In genomic region chr14:104044016-104044415, GRCh38 we compare ENCODE assay signal across 25 cellular contexts. TPM values are rescaled to one million over a fixed set of nuclear protein-coding genes. Genes with fewer than 3 reads are reported as not detected.
DNase-seq lines count a peak whose midpoint lies in the region; ATAC-seq and TF ChIP-seq lines count a peak whose summit lies in the region.
"Had no signal": no experiment of that assay in that cellular context is flagged by ENCODE, and none has a peak within 500 bp of the region (broad histone marks: within the 10 kb centered on the region; RNA-seq: fewer than 3 reads in every experiment).

No MANE protein-coding gene starts in this region.

- H3K23ac ChIP-seq in mesenchymal stem cell (ENCODE audit: low read length in 2 of 2): no peak overlapping the region

- H3K36me3 ChIP-seq in HEK293 (ENCODE audit: control insufficient read depth in 2 of 2, insufficient read depth in 1 of 2, low read length in 2 of 2): no peaks in the 10 kb centered on the region
- H3K36me3 ChIP-seq in Panc1 (ENCODE audit: control insufficient read depth, insufficient read depth, low read length): no peaks in the 10 kb centered on the region
- no peaks in the 10 kb centered on the region for H3K36me3 ChIP-seq in mesenchymal stem cell (ENCODE audit: control insufficient read depth in 1 of 2, insufficient read depth in 2 of 2, low read depth in 1 of 2, low read length in 2 of 2)
- H3K36me3 ChIP-seq in tibial nerve: no peaks in the 10 kb centered on the region
- no peaks in the 10 kb centered on the region for H3K36me3 ChIP-seq in lower lobe of right lung
- H3K36me3 ChIP-seq: BE2C had no signal

- H2BK12ac ChIP-seq in mesenchymal stem cell (ENCODE audit: low read length in 2 of 2): no peak overlapping the region

- no peak for TF ChIP-seq CTCF in HEK293 (tag by site-specific recombination; IDR thresholded peaks at IDR 0.05)
- no peak for TF ChIP-seq CTCF in Panc1 (IDR thresholded peaks at IDR 0.05)
- no peak for TF ChIP-seq CTCF in type B pancreatic cell (conservative IDR thresholded peaks at IDR 0.05)
- TF ChIP-seq CTCF in tibial nerve (IDR thresholded peaks at IDR 0.05): no peak
- no peak for TF ChIP-seq CTCF in lower lobe of right lung (IDR thresholded peaks at IDR 0.05)

- intact Hi-C loops in Panc1 (cut with micrococcal nuclease; ENCODE audit: unreplicated experiment): no loop called here
- intact Hi-C loops in lower lobe of right lung (cut with DNase I): no loop called here

- ATAC-seq in Panc1 (0 out of 2 replicates have a peak, but pooled peaks have one; percentile 34), lower lobe of right lung (no peak), T-cell (replicated peaks in 1 of 4) (no peak)
- ATAC-seq: A549, GM23338, HCT116 had no signal

- no peak overlapping the region for H3K4me2 ChIP-seq in mesenchymal stem cell (ENCODE audit: low read length, poor library complexity, severe bottlenecking)
- H3K4me2 ChIP-seq: A549; BLaER1 treated with 17β-estradiol and CSF1 and Interleukin-3, amounts not matched to agents 10 nM and 100 nM; GM23338 had no signal

- H3K4me1 ChIP-seq in HEK293 (ENCODE audit: control insufficient read depth, insufficient read depth, low read length): no peaks in the 10 kb centered on the region
- no peaks in the 10 kb centered on the region for H3K4me1 ChIP-seq in Panc1 (ENCODE audit: control insufficient read depth, insufficient read depth, low read length)
- peaks cover 2% of the 10 kb centered on the region for H3K4me1 ChIP-seq in mesenchymal stem cell (ENCODE audit: control insufficient read depth, insufficient read depth, low read depth, low read length)
- H3K4me1 ChIP-seq in tibial nerve: no peaks in the 10 kb centered on the region
- H3K4me1 ChIP-seq in lower lobe of right lung: no peaks in the 10 kb centered on the region
- H3K4me1 ChIP-seq: A549, BE2C had no signal

- H2AFZ ChIP-seq in mesenchymal stem cell (ENCODE audit: low read depth, low read length): no peak overlapping the region
- H2AFZ ChIP-seq: GM23338 had no signal

- H2BK5ac ChIP-seq in mesenchymal stem cell (ENCODE audit: low read depth, low read length, poor library complexity, severe bottlenecking): no peak overlapping the region

- no peak overlapping the region for H3K27ac ChIP-seq in HEK293 (ENCODE audit: extremely low read depth, low read depth, low read length)
- H3K27ac ChIP-seq in Panc1 (ENCODE audit: low read length): no peak overlapping the region
- no peak overlapping the region for H3K27ac ChIP-seq in mesenchymal stem cell (ENCODE audit: low read length, poor library complexity, severe bottlenecking)
- H3K27ac ChIP-seq in tibial nerve: no peak overlapping the region
- no peak overlapping the region for H3K27ac ChIP-seq in lower lobe of right lung
- H3K27ac ChIP-seq: A549; BLaER1 treated with 17β-estradiol and CSF1 and Interleukin-3, amounts not matched to agents 10 nM and 100 nM had no signal

- no peak overlapping the region for H2BK120ac ChIP-seq in mesenchymal stem cell (ENCODE audit: low read depth, low read length)

- DNase-seq in Panc1 (ENCODE audit: low read depth, low spot score) (no peak), mesenchymal stem cell (no peak), type B pancreatic cell (ENCODE audit: extremely low spot score, unreplicated experiment) (no peak), tibial nerve (ENCODE audit: low spot score in 2 of 2) (no peak), lower lobe of right lung (no peak), T-cell (no peak)
- DNase-seq: 8988T; ACHN; AML-193; BE2C; CD4-positive, alpha-beta T cell; CD8-positive, alpha-beta memory T cell; DMS 273 treated with DMSO at 0.1 percent for 48 hours; DMS79; GF-D8; H9; HFFc6 had no signal

- H2BK15ac ChIP-seq in mesenchymal stem cell (ENCODE audit: low read depth, poor library complexity, severe bottlenecking): no peak overlapping the region

- no peaks in the 10 kb centered on the region for H3K9me3 ChIP-seq in HEK293 (ENCODE audit: control insufficient read depth, insufficient read depth, low read depth, low read length)
- H3K9me3 ChIP-seq in Panc1 (ENCODE audit: control insufficient read depth, insufficient read depth, low read depth, low read length): no peaks in the 10 kb centered on the region
- no peaks in the 10 kb centered on the region for H3K9me3 ChIP-seq in mesenchymal stem cell (ENCODE audit: control insufficient read depth, low read length)
- H3K9me3 ChIP-seq in tibial nerve: peaks cover 0 to 6% (median 0%) of the 10 kb centered on the region in 4 donors
- H3K9me3 ChIP-seq in lower lobe of right lung: no peaks in the 10 kb centered on the region
- H3K9me3 ChIP-seq: A549; BE2C; BLaER1 treated with 17β-estradiol and CSF1 and Interleukin-3, amounts not matched to agents 10 nM and 100 nM had no signal

- H3K4me3 Mint-ChIP-seq in type B pancreatic cell (no peak overlapping the region), T-cell (no peak overlapping the region)
- H3K4me3 Mint-ChIP-seq: CD14-positive monocyte; CD4-positive, alpha-beta T cell; CD8-positive, alpha-beta memory T cell; GM23338; H9; HFFc6 had no signal

- BruUV-seq in Panc1 (replicated peaks; lab: Mats Ljungman, UMichigan): no TSS peak

- H3K36me3 Mint-ChIP-seq in type B pancreatic cell (no peaks in the 10 kb centered on the region), T-cell (no peaks in the 10 kb centered on the region)
- H3K36me3 Mint-ChIP-seq: CD8-positive, alpha-beta memory T cell had no signal

- H3K27me3 Mint-ChIP-seq in type B pancreatic cell (peaks cover 18% of the 10 kb centered on the region), T-cell (peaks cover 40 to 41% of the 10 kb centered on the region in 2 donors)

- H3K4me1 Mint-ChIP-seq in type B pancreatic cell (ENCODE audit: unreplicated experiment) (peaks cover under 1% of the 10 kb centered on the region), T-cell (no peaks in the 10 kb centered on the region)
- H3K4me1 Mint-ChIP-seq: CD14-positive monocyte; CD8-positive, alpha-beta memory T cell; GM23338; H9 had no signal

- no peak overlapping the region for H3K14ac ChIP-seq in mesenchymal stem cell (ENCODE audit: low read length in 2 of 2)

- WGBS in mesenchymal stem cell: 82% methylated on average over 6 of the region's 6 CpGs
- 90 to 93% methylated on average over 5 to 6 of the region's 6 CpGs for WGBS in tibial nerve, 2 donors

- peak overlapping the region; percentile 27 for H4K91ac ChIP-seq in mesenchymal stem cell (ENCODE audit: low read length)

- CTCF ChIA-PET in HEK293 (lab: Yijun Ruan, JAX) (no interaction called here), Panc1 (lab: Charles Lee) (no interaction called here), T-cell (lab: Charles Lee) (no interaction called here)

- H2AK5ac ChIP-seq in mesenchymal stem cell (ENCODE audit: low read length, severe bottlenecking): no peak overlapping the region

- in situ Hi-C loops in Panc1 (cut with HindIII; ENCODE audit: low pct_unique_long_range_greater_than_20kb, low sequenced_read_pairs): no loop called here

- POLR2A ChIA-PET in HEK293 (lab: Yijun Ruan, JAX) (no interaction called here), Panc1 (lab: Charles Lee) (no interaction called here), T-cell (lab: Charles Lee) (no interaction called here)

- 0 out of 2 replicates have a peak, but pooled peaks cover 2% of the 10 kb centered on the region for H3K27me3 ChIP-seq in Panc1 (ENCODE audit: control insufficient read depth, insufficient read depth, low read length)
- H3K27me3 ChIP-seq in mesenchymal stem cell (ENCODE audit: control insufficient read depth in 1 of 2, insufficient read depth in 1 of 2, low read length in 2 of 2): peaks cover 4 to 37% of the 10 kb centered on the region in 2 experiments
- peaks cover 0 to 19% of the 10 kb centered on the region in 2 donors for H3K27me3 ChIP-seq in tibial nerve
- peaks cover 16% of the 10 kb centered on the region for H3K27me3 ChIP-seq in lower lobe of right lung (ENCODE audit: low read depth)
- H3K27me3 ChIP-seq: BE2C; BLaER1 treated with 17β-estradiol and CSF1 and Interleukin-3, amounts not matched to agents 10 nM and 100 nM had no signal

- H3K9ac ChIP-seq in mesenchymal stem cell (ENCODE audit: low read length): no peak overlapping the region
- H3K9ac ChIP-seq: BLaER1 treated with 17β-estradiol and CSF1 and Interleukin-3, amounts not matched to agents 10 nM and 100 nM had no signal

- no peak overlapping the region for H3K4me3 ChIP-seq in HEK293 (ENCODE audit: low read depth, low read length)
- H3K4me3 ChIP-seq in Panc1 (ENCODE audit: low read depth in 2 of 2, low read length in 2 of 2): no peak overlapping the region
- H3K4me3 ChIP-seq in mesenchymal stem cell (ENCODE audit: insufficient read depth in 1 of 2, low read depth in 1 of 2, low read length in 2 of 2): no peak overlapping the region
- no peak overlapping the region for H3K4me3 ChIP-seq in tibial nerve
- no peak overlapping the region for H3K4me3 ChIP-seq in lower lobe of right lung
- H3K4me3 ChIP-seq: A549; BLaER1 treated with 17β-estradiol and CSF1 and Interleukin-3, amounts not matched to agents 10 nM and 100 nM; GM23338 had no signal

- no peak overlapping the region for H4K8ac ChIP-seq in mesenchymal stem cell (ENCODE audit: low read length)

- H3K27ac Mint-ChIP-seq in type B pancreatic cell: peak overlapping the region; percentile 11
- no peak overlapping the region for H3K27ac Mint-ChIP-seq in T-cell
- H3K27ac Mint-ChIP-seq: CD4-positive, alpha-beta T cell; GM23338; H9; HFFc6 had no signal

- no peak for TF ChIP-seq EP300 in tibial nerve (IDR thresholded peaks at IDR 0.05)

- no peak overlapping the region for H3K4ac ChIP-seq in mesenchymal stem cell (ENCODE audit: low read depth in 1 of 2, low read length in 2 of 2)

- TF ChIP-seq POLR2A in tibial nerve (IDR thresholded peaks at IDR 0.05): no peak

- no peak overlapping the region for H3K18ac ChIP-seq in mesenchymal stem cell (ENCODE audit: low read depth in 1 of 2, low read length in 2 of 2)

- no peaks in the 10 kb centered on the region for H3K9me3 Mint-ChIP-seq in type B pancreatic cell
- H3K9me3 Mint-ChIP-seq in T-cell: no peaks in the 10 kb centered on the region
- H3K9me3 Mint-ChIP-seq: CD14-positive monocyte; CD4-positive, alpha-beta T cell; CD8-positive, alpha-beta memory T cell; GM23338; H9; HFFc6 had no signal

- H3K79me1 ChIP-seq in mesenchymal stem cell (replicated peaks; ENCODE audit: low read length, poor library complexity, severe bottlenecking): no peaks in the 10 kb centered on the region

RNA-seq across cellular contexts. Expression of gene ASPG, which starts 41.5 kb away (rescaled TPM):
- total RNA-seq in Panc1 (2021; ENCODE audit: unreplicated experiment) (not detected), type B pancreatic cell (ENCODE audit: low replicate concordance) (0.29 TPM in 1 of 2 replicates, not detected in the other), tibial nerve (1 to 10 TPM; 2.4 to 8.7 (median 2.7) TPM), lower lobe of right lung (4.6 TPM), T-cell (under 1 TPM in 3 of 5 donors, not detected in 2; 0.26 to 0.57 (median 0.38) TPM)
- polyA plus RNA-seq in Panc1 (2012; ENCODE audit: insufficient read length): not detected
- polyA plus RNA-seq in mesenchymal stem cell (2013, experiment 1 of 2): not detected
- not detected for polyA plus RNA-seq in mesenchymal stem cell (2013, experiment 2 of 2)
- total RNA-seq: CD4-positive, alpha-beta T cell; CD8-positive, alpha-beta memory T cell; G401; H4; HFFc6 had no signal
- polyA plus RNA-seq: A549; CD14-positive monocyte; CD8-positive, alpha-beta memory T cell had no signal
